8 cellular contexts compared by ENCODE assay signal in genomic region chr4:165221306-165221705, GRCh38. TPM values are rescaled to one million over a fixed set of nuclear protein-coding genes. Genes with fewer than 3 reads are reported as not detected.
A peak's percentile ranks its signal among the peaks of the same experiment; 100 is the strongest.
DNase-seq lines count a peak whose midpoint lies in the region; ATAC-seq and TF ChIP-seq lines count a peak whose summit lies in the region.
"Not testable (repeated sequence)": the region's sequence is repeated elsewhere in the genome, so short reads cannot be mapped to it uniquely, and the experiment has no call there.

No MANE protein-coding gene starts in this region.

- POLR2A ChIA-PET in activated CD8-positive, alpha-beta T cell treated with anti-CD3 and anti-CD28 coated beads for 36 hours (lab: Charles Lee); activated naive CD8-positive, alpha-beta T cell treated with anti-CD3 and anti-CD28 coated beads, Interleukin-2, amount 10 ng/mL, durations not matched to agents 7 days and 5 days (lab: Charles Lee): not testable (repeated sequence)

- peak overlapping the region; percentile 21 to 91 (median 79); a peak in 19 of 22 replicates for H3K4me2 ChIP-seq in BLaER1 treated with 17β-estradiol and CSF1 and Interleukin-3, amounts not matched to agents 10 nM and 100 nM
- H3K4me2 ChIP-seq in neural progenitor cell, result not testable (repeated sequence)

- peaks cover 54% of the 10 kb centered on the region for H3K4me1 Mint-ChIP-seq in activated CD8-positive, alpha-beta T cell treated with anti-CD3 and anti-CD28 coated beads for 36 hours (ENCODE audit: low read depth)
- H3K4me1 Mint-ChIP-seq in activated naive CD8-positive, alpha-beta T cell treated with anti-CD3 and anti-CD28 coated beads, Interleukin-2, amount 10 ng/mL, durations not matched to agents 7 days and 5 days, result peaks cover 56% of the 10 kb centered on the region
- H3K4me1 Mint-ChIP-seq in immature natural killer cell (peaks cover 38 to 44% of the 10 kb centered on the region in 2 donors), type B pancreatic cell (ENCODE audit: unreplicated experiment) (peaks cover 23% of the 10 kb centered on the region)
- H3K4me1 Mint-ChIP-seq in neural progenitor cell, result not testable (repeated sequence)

- H3K4me3 ChIP-seq in BLaER1 treated with 17β-estradiol and CSF1 and Interleukin-3, amounts not matched to agents 10 nM and 100 nM; neural progenitor cell: not testable (repeated sequence)

- CTCF ChIA-PET in activated CD8-positive, alpha-beta T cell treated with anti-CD3 and anti-CD28 coated beads for 36 hours (lab: Charles Lee), result not testable (repeated sequence)

- H3K9me3 Mint-ChIP-seq in activated CD8-positive, alpha-beta T cell treated with anti-CD3 and anti-CD28 coated beads for 36 hours; activated naive CD8-positive, alpha-beta T cell treated with anti-CD3 and anti-CD28 coated beads, Interleukin-2, amount 10 ng/mL, durations not matched to agents 7 days and 5 days; immature natural killer cell; neural progenitor cell; type B pancreatic cell: not testable (repeated sequence)

- peak overlapping the region in 8 of 11 experiments; percentile 49 to 79 (median 72); a peak in 15 of 22 replicates for H3K27ac ChIP-seq in BLaER1 treated with 17β-estradiol and CSF1 and Interleukin-3, amounts not matched to agents 10 nM and 100 nM
- H3K27ac ChIP-seq in neural progenitor cell, result not testable (repeated sequence)

- not testable (repeated sequence) for H3F3A ChIP-seq in neural progenitor cell (ENCODE audit: low read depth)

- peaks cover 42 to 77% (median 54%) of the 10 kb centered on the region in 10 experiments for H3K4me1 ChIP-seq in BLaER1 treated with 17β-estradiol and CSF1 and Interleukin-3, amounts not matched to agents 10 nM and 100 nM
- peaks cover 11% of the 10 kb centered on the region for H3K4me1 ChIP-seq in neural progenitor cell

- peak; percentile 60 for DNase-seq in NCI-H82 (lab: John Stamatoyannopoulos, UW)
- not testable (repeated sequence) for DNase-seq in activated CD8-positive, alpha-beta T cell treated with anti-CD3 and anti-CD28 coated beads for 36 hours; activated naive CD8-positive, alpha-beta T cell treated with anti-CD3 and anti-CD28 coated beads, Interleukin-2, amount 10 ng/mL, durations not matched to agents 7 days and 5 days; immature natural killer cell; type B pancreatic cell (ENCODE audit: extremely low spot score, unreplicated experiment)
- peak; percentile 27 for DNase-seq in dermis blood vessel endothelial cell
- DNase-seq in neural progenitor cell (ENCODE audit: low spot score), result peak; percentile 8

- not testable (repeated sequence) for TF ChIP-seq CTCF in activated CD8-positive, alpha-beta T cell treated with anti-CD3 and anti-CD28 coated beads for 36 hours (IDR thresholded peaks at IDR 0.05); neural progenitor cell (IDR thresholded peaks at IDR 0.05); type B pancreatic cell (conservative IDR thresholded peaks at IDR 0.05)

- ATAC-seq in activated CD8-positive, alpha-beta T cell treated with anti-CD3 and anti-CD28 coated beads for 36 hours; activated naive CD8-positive, alpha-beta T cell treated with anti-CD3 and anti-CD28 coated beads, Interleukin-2, amount 10 ng/mL, durations not matched to agents 7 days and 5 days (ENCODE audit: low read depth): not testable (repeated sequence)

- H3K27me3 ChIP-seq in BLaER1 treated with 17β-estradiol and CSF1 and Interleukin-3, amounts not matched to agents 10 nM and 100 nM; neural progenitor cell: not testable (repeated sequence)

- not testable (repeated sequence) for H3K9me3 ChIP-seq in BLaER1 treated with 17β-estradiol and CSF1 and Interleukin-3, amounts not matched to agents 10 nM and 100 nM (replicated peaks in 1 of 11); neural progenitor cell (ENCODE audit: low read depth)

- H3K9ac ChIP-seq in BLaER1 treated with 17β-estradiol and CSF1 and Interleukin-3, amounts not matched to agents 10 nM and 100 nM, result peak overlapping the region in 2 of 11 experiments; percentile 23 to 51; a peak in 2 of 22 replicates
- not testable (repeated sequence) for H3K9ac ChIP-seq in neural progenitor cell

- peaks cover 9 to 88% (median 57%) of the 10 kb centered on the region in 11 experiments for H3K36me3 ChIP-seq in BLaER1 treated with 17β-estradiol and CSF1 and Interleukin-3, amounts not matched to agents 10 nM and 100 nM
- H3K36me3 ChIP-seq in neural progenitor cell, result not testable (repeated sequence)

- peak overlapping the region; percentile 70 for H3K27ac Mint-ChIP-seq in activated CD8-positive, alpha-beta T cell treated with anti-CD3 and anti-CD28 coated beads for 36 hours
- peak overlapping the region; percentile 78 for H3K27ac Mint-ChIP-seq in activated naive CD8-positive, alpha-beta T cell treated with anti-CD3 and anti-CD28 coated beads, Interleukin-2, amount 10 ng/mL, durations not matched to agents 7 days and 5 days
- H3K27ac Mint-ChIP-seq in immature natural killer cell, result peak overlapping the region in 4 of 6 donors; percentile 42 to 72 (median 56)
- H3K27ac Mint-ChIP-seq in neural progenitor cell, result not testable (repeated sequence)
- H3K27ac Mint-ChIP-seq in type B pancreatic cell, result peak overlapping the region; percentile 40

- intact Hi-C loops in activated CD8-positive, alpha-beta T cell treated with anti-CD3 and anti-CD28 coated beads for 36 hours (cut with micrococcal nuclease), result not testable (repeated sequence)

- H3K27me3 Mint-ChIP-seq in activated CD8-positive, alpha-beta T cell treated with anti-CD3 and anti-CD28 coated beads for 36 hours; activated naive CD8-positive, alpha-beta T cell treated with anti-CD3 and anti-CD28 coated beads, Interleukin-2, amount 10 ng/mL, durations not matched to agents 7 days and 5 days; immature natural killer cell (ENCODE audit: low read depth in 3 of 3); neural progenitor cell (ENCODE audit: insufficient read depth, low read depth); type B pancreatic cell: not testable (repeated sequence)

- peaks cover 39% of the 10 kb centered on the region for H3K36me3 Mint-ChIP-seq in activated CD8-positive, alpha-beta T cell treated with anti-CD3 and anti-CD28 coated beads for 36 hours (ENCODE audit: low read depth)
- H3K36me3 Mint-ChIP-seq in activated naive CD8-positive, alpha-beta T cell treated with anti-CD3 and anti-CD28 coated beads, Interleukin-2, amount 10 ng/mL, durations not matched to agents 7 days and 5 days, result peaks cover 60% of the 10 kb centered on the region
- peaks cover 6 to 13% (median 7%) of the 10 kb centered on the region in 3 donors for H3K36me3 Mint-ChIP-seq in immature natural killer cell
- H3K36me3 Mint-ChIP-seq in neural progenitor cell, type B pancreatic cell: not testable (repeated sequence)

- H4K20me1 ChIP-seq in BLaER1 treated with 17β-estradiol and CSF1 and Interleukin-3, amounts not matched to agents 10 nM and 100 nM, result peaks cover 6 to 20% (median 13%) of the 10 kb centered on the region in 11 experiments; a peak in 16 of 22 replicates
- H4K20me1 ChIP-seq in neural progenitor cell (ENCODE audit: low read depth), result not testable (repeated sequence)

- H3K4me3 Mint-ChIP-seq in activated CD8-positive, alpha-beta T cell treated with anti-CD3 and anti-CD28 coated beads for 36 hours; neural progenitor cell; type B pancreatic cell: not testable (repeated sequence)
- H3K4me3 Mint-ChIP-seq in activated naive CD8-positive, alpha-beta T cell treated with anti-CD3 and anti-CD28 coated beads, Interleukin-2, amount 10 ng/mL, durations not matched to agents 7 days and 5 days, result peak overlapping the region; percentile 5
- peak overlapping the region in 1 of 5 donors; percentile 33 for H3K4me3 Mint-ChIP-seq in immature natural killer cell

- not testable (repeated sequence) for H2AFZ ChIP-seq in neural progenitor cell (replicated peaks)

- not testable (repeated sequence) for H3K79me2 ChIP-seq in neural progenitor cell (ENCODE audit: low read depth)

RNA-seq across cellular contexts. Expression of gene KLHL2, which starts 13.9 kb away (rescaled TPM):
- total RNA-seq in activated CD8-positive, alpha-beta T cell treated with anti-CD3 and anti-CD28 coated beads for 36 hours, result 10 to 100 TPM; 24.5 to 29.4 TPM
- 10 to 100 TPM; 35.8 to 37.7 TPM for total RNA-seq in activated naive CD8-positive, alpha-beta T cell treated with anti-CD3 and anti-CD28 coated beads, Interleukin-2, amount 10 ng/mL, durations not matched to agents 7 days and 5 days
- total RNA-seq in dermis blood vessel endothelial cell, result 35.6 and 45.3 TPM in 2 replicates
- polyA plus RNA-seq in immature natural killer cell, result 1 to 10 TPM; 2.6 to 4.0 (median 3.5) TPM
- 18.6 and 24.3 TPM in 2 replicates for total RNA-seq in neural progenitor cell (ENCODE audit: low replicate concordance)
- total RNA-seq in type B pancreatic cell (ENCODE audit: low replicate concordance), result 14.1 and 15.6 TPM in 2 replicates
